Comparison of ENCODE assay signal across 8 cellular contexts in the genomic region with DNA sequence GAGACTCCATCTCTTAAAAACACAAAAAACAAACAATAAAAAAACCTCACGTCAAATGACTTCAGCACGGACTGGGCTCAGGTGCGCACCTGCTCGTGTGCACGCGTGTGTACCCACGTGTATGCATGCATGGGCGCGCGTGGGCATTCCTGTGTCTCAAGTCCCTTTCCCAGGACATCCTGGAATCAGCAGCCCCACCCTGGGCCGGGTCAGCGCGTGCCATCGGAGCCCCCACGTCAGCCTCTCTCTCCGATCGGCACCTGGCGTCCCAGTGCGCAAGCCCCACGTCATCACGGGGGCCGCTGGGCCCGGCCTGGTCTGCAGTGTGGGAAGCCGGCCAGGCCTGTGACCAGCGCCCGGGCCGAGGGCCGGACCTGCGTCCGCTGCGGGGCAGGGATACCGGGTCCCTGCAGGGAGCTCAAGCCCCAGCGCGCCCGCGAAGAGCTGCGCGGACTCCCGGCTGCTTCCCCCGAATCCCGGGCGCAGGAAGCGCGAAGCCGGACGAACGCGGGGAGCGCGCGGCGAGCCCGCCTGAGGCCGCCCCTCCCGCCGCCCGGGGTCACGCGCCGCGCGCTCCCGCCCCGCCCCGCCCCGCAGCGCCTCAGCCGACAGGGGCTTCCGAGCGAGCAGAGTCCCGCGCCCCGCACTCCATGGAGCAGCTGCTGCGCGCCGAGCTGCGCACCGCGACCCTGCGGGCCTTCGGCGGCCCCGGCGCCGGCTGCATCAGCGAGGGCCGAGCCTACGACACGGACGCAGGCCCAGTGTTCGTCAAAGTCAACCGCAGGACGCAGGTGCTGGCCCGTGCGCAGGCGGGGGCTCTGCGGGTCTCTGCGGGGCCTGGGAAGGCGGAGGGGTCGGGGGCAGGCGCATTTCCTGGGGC. TPM values are rescaled to one million over a fixed set of nuclear protein-coding genes. Genes with fewer than 3 reads are reported as not detected.
A peak's percentile ranks its signal among the peaks of the same experiment; 100 is the strongest.
DNase-seq lines count a peak whose midpoint lies in the region; ATAC-seq and TF ChIP-seq lines count a peak whose summit lies in the region.

TSS of gene FN3K (plus strand) at position 629 of the 880 bp plus-strand sequence. CDS start at position 651, 22 bp downstream.

- no peaks in the 10 kb centered on the region for H3K27me3 ChIP-seq in CD4-positive, CD25-positive, alpha-beta regulatory T cell (ENCODE audit: control insufficient read depth, insufficient read depth, low read length)
- H3K27me3 ChIP-seq in WERI-Rb-1 (ENCODE audit: insufficient read depth, low read depth, severe bottlenecking), result no peaks in the 10 kb centered on the region
- H3K27me3 ChIP-seq in duodenal mucosa (ENCODE audit: control insufficient read depth in 1 of 2, insufficient read depth in 2 of 2, low read length in 2 of 2), result no peaks in the 10 kb centered on the region

- H3K4me1 Mint-ChIP-seq in CD4-positive, CD25-positive, alpha-beta regulatory T cell, result peaks cover 0 to 9% (median 0%) of the 10 kb centered on the region in 4 donors

- H3K36me3 Mint-ChIP-seq in CD4-positive, CD25-positive, alpha-beta regulatory T cell, result peaks cover 10% of the 10 kb centered on the region

- H3K27ac Mint-ChIP-seq in CD4-positive, CD25-positive, alpha-beta regulatory T cell, result no peak within 1 kb of the TSS

- H3K9me3 Mint-ChIP-seq in CD4-positive, CD25-positive, alpha-beta regulatory T cell, result peaks cover 0 to 10% (median 0%) of the 10 kb centered on the region in 7 donors

- DNase-seq in CD4-positive, CD25-positive, alpha-beta regulatory T cell, result peak in 1 of 3 donors; percentile 18
- DNase-seq in HuH-7.5 (ENCODE audit: low spot score) (peak; percentile 65), WERI-Rb-1 (peak; percentile 78), left lobe of liver (ENCODE audit: low spot score) (peak; percentile 75), SKM-1 (lab: John Stamatoyannopoulos, UW; ENCODE audit: unreplicated experiment) (no peak), foreskin melanocyte (no peak)
- DNase-seq in stimulated activated CD8-positive, alpha-beta memory T cell treated with anti-CD3 and anti-CD28 coated beads, Interleukin-4, amount 100 ng/mL, for 24 hours (ENCODE audit: low read depth), result peak; percentile 22

- peak in 1 of 2 donors; percentile 50 for ATAC-seq in CD4-positive, CD25-positive, alpha-beta regulatory T cell (ENCODE audit: low read depth in 2 of 2)
- peak; percentile 76 for ATAC-seq in left lobe of liver

- H3K9me3 ChIP-seq in CD4-positive, CD25-positive, alpha-beta regulatory T cell (ENCODE audit: control insufficient read depth in 2 of 2, low read length in 2 of 2), result no peaks in the 10 kb centered on the region
- H3K9me3 ChIP-seq in WERI-Rb-1 (ENCODE audit: severe bottlenecking) (peaks cover 20% of the 10 kb centered on the region), duodenal mucosa (ENCODE audit: control insufficient read depth in 1 of 2, low read length in 2 of 2) (peaks cover 3 to 7% of the 10 kb centered on the region in 2 donors)

- H3K27me3 Mint-ChIP-seq in CD4-positive, CD25-positive, alpha-beta regulatory T cell, result no peaks in the 10 kb centered on the region

- no peaks in the 10 kb centered on the region for H3K36me3 ChIP-seq in CD4-positive, CD25-positive, alpha-beta regulatory T cell (ENCODE audit: control insufficient read depth, insufficient read depth, low read length)
- peaks cover 66% of the 10 kb centered on the region for H3K36me3 ChIP-seq in WERI-Rb-1
- peaks cover 0 to 22% of the 10 kb centered on the region in 2 donors for H3K36me3 ChIP-seq in duodenal mucosa (ENCODE audit: control insufficient read depth in 1 of 2, insufficient read depth in 2 of 2, low read length in 2 of 2)

- peak within 1 kb of the TSS; percentile 76 to 79 for H3K9ac ChIP-seq in duodenal mucosa (ENCODE audit: low read depth in 1 of 2, low read length in 2 of 2)

- H3K27ac ChIP-seq in CD4-positive, CD25-positive, alpha-beta regulatory T cell (ENCODE audit: insufficient read depth, low read length, poor library complexity, severe bottlenecking), result no peak within 1 kb of the TSS
- H3K27ac ChIP-seq in WERI-Rb-1, result peak within 1 kb of the TSS; percentile 94
- peak within 1 kb of the TSS; percentile 32 for H3K27ac ChIP-seq in duodenal mucosa (ENCODE audit: low read depth, low read length)

- peak within 1 kb of the TSS in 3 of 4 donors; percentile 70 to 93 (median 77) for H3K4me3 Mint-ChIP-seq in CD4-positive, CD25-positive, alpha-beta regulatory T cell

- H3K4me1 ChIP-seq in CD4-positive, CD25-positive, alpha-beta regulatory T cell (ENCODE audit: control insufficient read depth, insufficient read depth, low read length, poor library complexity, severe bottlenecking), result peaks cover 10% of the 10 kb centered on the region
- H3K4me1 ChIP-seq in duodenal mucosa (ENCODE audit: control insufficient read depth in 1 of 2, insufficient read depth in 2 of 2, low read length in 2 of 2), result peaks cover 0 to 5% of the 10 kb centered on the region in 2 donors

- no peak for TF ChIP-seq CTCF in WERI-Rb-1 (IDR thresholded peaks at IDR 0.05; ENCODE audit: low read depth, low read length)

- no peak within 1 kb of the TSS for H3K4me3 ChIP-seq in CD4-positive, CD25-positive, alpha-beta regulatory T cell (ENCODE audit: low read depth, low read length)
- H3K4me3 ChIP-seq in WERI-Rb-1 (ENCODE audit: low read depth, low read length) (peak within 1 kb of the TSS; percentile 63), duodenal mucosa (ENCODE audit: low read depth in 1 of 2, low read length in 2 of 2) (peak within 1 kb of the TSS; percentile 73 to 77)

RNA-seq across cellular contexts. Expression of gene FN3K, which starts in this region (rescaled TPM):
- 2.0 TPM for total RNA-seq in CD4-positive, CD25-positive, alpha-beta regulatory T cell
- polyA plus RNA-seq in CD4-positive, CD25-positive, alpha-beta regulatory T cell, result under 1 TPM; 0.18 to 0.74 (median 0.25) TPM
- 64.1 TPM for total RNA-seq in left lobe of liver

Comparison
In these comparisons a context has a peak if more than half of its experiments do, and no peak if none do; other contexts are left out.
1. RNA of gene FN3K (total RNA-seq): 64.1 TPM in left lobe of liver (single experiment); 2.0 TPM in CD4-positive, CD25-positive, alpha-beta regulatory T cell (single experiment); every median in the first group is over 10 times any median in the second.
2. DNase-seq: peak in HuH-7.5 (single experiment), WERI-Rb-1 (single experiment), left lobe of liver (single experiment) and stimulated activated CD8-positive, alpha-beta memory T cell treated with anti-CD3 and anti-CD28 coated beads, Interleukin-4, amount 100 ng/mL, for 24 hours (single experiment); none in SKM-1 (single experiment) and foreskin melanocyte (single experiment).